ENCODE assay signal across 18 cellular contexts in genomic region chr14:32121948-32122347, GRCh38.
"Had no signal": no experiment of that assay in that cellular context is flagged by ENCODE, and none has a peak within 500 bp of the region (broad histone marks: within the 10 kb centered on the region; RNA-seq: fewer than 3 reads in every experiment).

No MANE protein-coding gene starts in this region.

- H3K27me3 ChIP-seq: esophagus squamous epithelium, neural progenitor cell, pancreas, suprapubic skin had no signal

- H3K9ac ChIP-seq: neural progenitor cell had no signal

- H3K4me2 ChIP-seq: neural progenitor cell had no signal

- H3K4me3 ChIP-seq: esophagus squamous epithelium, neural progenitor cell, pancreas, suprapubic skin had no signal

- ATAC-seq: activated T-cell treated with anti-CD3 and anti-CD28 coated beads, Interleukin-2, amount 50 U/mL, for 72 hours; left lobe of liver; pancreas; sciatic nerve; stimulated activated naive CD8-positive, alpha-beta T cell treated with anti-CD3 and anti-CD28 coated beads, Interleukin-15, Interleukin-2, amounts not matched to agents 100 U/mL and 50 U/mL, for 24 hours; WTC11 had no signal

- H3K27ac ChIP-seq: esophagus squamous epithelium, neural progenitor cell, pancreas, suprapubic skin had no signal

- H3K4me1 Mint-ChIP-seq: neural progenitor cell, WTC11 had no signal

- H3K4me3 Mint-ChIP-seq: activated naive CD8-positive, alpha-beta T cell; activated T-cell treated with anti-CD3 and anti-CD28 coated beads, Interleukin-2, amount 50 U/mL, for 72 hours; naive B cell; neural progenitor cell; WTC11 had no signal

- H2AFZ ChIP-seq: neural progenitor cell had no signal

- H3K9me3 ChIP-seq: esophagus squamous epithelium, pancreas, suprapubic skin had no signal

- DNase-seq: activated CD4-positive, alpha-beta T cell treated with anti-CD3 and anti-CD28 coated beads for 48 hours; activated CD8-positive, alpha-beta memory T cell treated with anti-CD3 and anti-CD28 coated beads, Interleukin-2, amount 50 U/mL, for 48 hours; activated gamma-delta T cell; activated T-cell treated with anti-CD3 and anti-CD28 coated beads, Interleukin-2, amount 50 U/mL, for 72 hours; amygdala; effector CD8-positive, alpha-beta T cell; esophagus squamous epithelium; hippocampal formation; naive B cell; pancreas; stimulated activated naive CD8-positive, alpha-beta T cell treated with anti-CD3 and anti-CD28 coated beads, Interleukin-15, Interleukin-2, amounts not matched to agents 100 U/mL and 50 U/mL, for 24 hours; trophoblast cell had no signal

- H3K4me1 ChIP-seq: neural progenitor cell had no signal

- H3K36me3 ChIP-seq: pancreas, suprapubic skin had no signal

- H3K27ac Mint-ChIP-seq: activated naive CD8-positive, alpha-beta T cell; activated T-cell treated with anti-CD3 and anti-CD28 coated beads, Interleukin-2, amount 50 U/mL, for 72 hours; neural progenitor cell; WTC11 had no signal

- H3K27me3 Mint-ChIP-seq: activated naive CD8-positive, alpha-beta T cell; naive B cell had no signal
